ENCODE assay signal across 23 cellular contexts in genomic region chr1:105005594-105006195, GRCh38.
DNase-seq lines count a peak whose midpoint lies in the region; ATAC-seq, FAIRE-seq and TF ChIP-seq lines count a peak whose summit lies in the region.
"Had no signal": no experiment of that assay in that cellular context is flagged by ENCODE, and none has a peak within 500 bp of the region (broad histone marks: within the 10 kb centered on the region; RNA-seq: fewer than 3 reads in every experiment).

No MANE protein-coding gene starts in this region.

- H4K8ac ChIP-seq in mesenchymal stem cell (ENCODE audit: low read length), result no peak overlapping the region

- peak; percentile 59 for DNase-seq in activated effector memory CD4-positive, alpha-beta T cell treated with anti-CD3 and anti-CD28 coated beads, Interleukin-2, amount 50 U/mL, for 16 hours
- no peak for DNase-seq in activated effector memory CD4-positive, alpha-beta T cell treated with Interleukin-2 at 50 U/mL for 16 hours
- no peak for DNase-seq in mesenchymal stem cell
- peak; percentile 49 for DNase-seq in posterior vena cava (ENCODE audit: low spot score)
- peak; percentile 48 for DNase-seq in upper lobe of right lung
- no peak for DNase-seq in D721Med (ENCODE audit: insufficient read length, low spot score)
- no peak for DNase-seq in SW 1271 (lab: John Stamatoyannopoulos, UW)
- DNase-seq: Caco-2; CD4-positive, CD25-positive, alpha-beta regulatory T cell; CD8-positive, alpha-beta T cell; DMS 273 treated with DMSO at 0.1 percent for 48 hours; DMS79; EL; GDM1; HFFc6 had no signal

- no peak overlapping the region for H3K4ac ChIP-seq in mesenchymal stem cell (ENCODE audit: low read depth in 1 of 2, low read length in 2 of 2)

- peak overlapping the region; percentile 20 for H4K91ac ChIP-seq in mesenchymal stem cell (ENCODE audit: low read length)

- WGBS in mesenchymal stem cell, result 83% methylated on average over 6 of the region's 7 CpGs

- H2AK5ac ChIP-seq in mesenchymal stem cell (ENCODE audit: low read length, severe bottlenecking), result no peak overlapping the region

- H2AFZ ChIP-seq in mesenchymal stem cell (ENCODE audit: low read depth, low read length), result no peak overlapping the region
- H2AFZ ChIP-seq: GM23338 had no signal

- H3K9ac ChIP-seq in mesenchymal stem cell (ENCODE audit: low read length), result no peak overlapping the region
- H3K9ac ChIP-seq: BLaER1 had no signal

- H3K14ac ChIP-seq in mesenchymal stem cell (ENCODE audit: low read length in 2 of 2), result peak overlapping the region in 1 of 2 experiments; percentile 44

- H3K18ac ChIP-seq in mesenchymal stem cell (ENCODE audit: low read depth in 1 of 2, low read length in 2 of 2), result no peak overlapping the region

- FAIRE-seq in D721Med (lab: Jason Lieb, UNC), result no peak
- FAIRE-seq: GM12878, GM19239 had no signal

- intact Hi-C loops in posterior vena cava (cut with DNase I) (no loop called here), upper lobe of right lung (cut with DNase I) (no loop called here)

- peaks cover 20% of the 10 kb centered on the region for H3K9me3 ChIP-seq in mesenchymal stem cell (ENCODE audit: control insufficient read depth, low read length)
- no peaks in the 10 kb centered on the region for H3K9me3 ChIP-seq in upper lobe of right lung
- H3K9me3 ChIP-seq: Caco-2, HAP-1 had no signal

- H3K27me3 ChIP-seq in mesenchymal stem cell (ENCODE audit: control insufficient read depth in 1 of 2, insufficient read depth in 1 of 2, low read length in 2 of 2), result no peaks in the 10 kb centered on the region
- no peaks in the 10 kb centered on the region for H3K27me3 ChIP-seq in upper lobe of right lung
- H3K27me3 ChIP-seq: BLaER1 had no signal

- no peak for TF ChIP-seq CTCF in upper lobe of right lung (IDR thresholded peaks at IDR 0.05)
- no peak for TF ChIP-seq CTCF in D721Med (IDR thresholded peaks at IDR 0.05; ENCODE audit: insufficient read depth, missing control alignments)

- no peak overlapping the region for H3K4me2 ChIP-seq in mesenchymal stem cell (ENCODE audit: low read length, poor library complexity, severe bottlenecking)
- H3K4me2 ChIP-seq: BLaER1, GM23338 had no signal

- no peak overlapping the region for H2BK12ac ChIP-seq in mesenchymal stem cell (ENCODE audit: low read length in 2 of 2)

- H3K36me3 ChIP-seq in mesenchymal stem cell (ENCODE audit: control insufficient read depth in 1 of 2, insufficient read depth in 2 of 2, low read depth in 1 of 2, low read length in 2 of 2), result no peaks in the 10 kb centered on the region
- no peaks in the 10 kb centered on the region for H3K36me3 ChIP-seq in upper lobe of right lung
- H3K36me3 ChIP-seq: HAP-1 had no signal

- H2BK120ac ChIP-seq in mesenchymal stem cell (ENCODE audit: low read depth, low read length), result no peak overlapping the region

- no peaks in the 10 kb centered on the region for H3K79me1 ChIP-seq in mesenchymal stem cell (replicated peaks; ENCODE audit: low read length, poor library complexity, severe bottlenecking)

- no peak overlapping the region for H3K23ac ChIP-seq in mesenchymal stem cell (ENCODE audit: low read length in 2 of 2)

- H2BK15ac ChIP-seq in mesenchymal stem cell (ENCODE audit: low read depth, poor library complexity, severe bottlenecking), result no peak overlapping the region

- H3K27ac ChIP-seq in mesenchymal stem cell (ENCODE audit: low read length, poor library complexity, severe bottlenecking) (no peak overlapping the region), upper lobe of right lung (no peak overlapping the region)
- H3K27ac ChIP-seq: 22Rv1, BLaER1, C4-2B had no signal

- H3K4me1 ChIP-seq in mesenchymal stem cell (ENCODE audit: control insufficient read depth, insufficient read depth, low read depth, low read length) (no peaks in the 10 kb centered on the region), upper lobe of right lung (no peaks in the 10 kb centered on the region)
- H3K4me1 ChIP-seq: BLaER1, Caco-2, HAP-1 had no signal

- no peak overlapping the region for H2BK5ac ChIP-seq in mesenchymal stem cell (ENCODE audit: low read depth, low read length, poor library complexity, severe bottlenecking)

- H3K4me3 ChIP-seq in mesenchymal stem cell (ENCODE audit: insufficient read depth in 1 of 2, low read depth in 1 of 2, low read length in 2 of 2) (no peak overlapping the region), upper lobe of right lung (no peak overlapping the region)
- H3K4me3 ChIP-seq: BLaER1, GM12878, GM23338, HAP-1 had no signal

- peak; percentile 37 for ATAC-seq in upper lobe of right lung
- ATAC-seq in GM21529 (IDR thresholded peaks at IDR 0.05; ENCODE audit: unreplicated experiment), result no peak
- ATAC-seq: CD8-positive, alpha-beta T cell; GM12878; GM23338 had no signal

Comparison
In these comparisons a context has a peak if more than half of its experiments do, and no peak if none do; other contexts are left out.
1. DNase-seq: peak in activated effector memory CD4-positive, alpha-beta T cell treated with anti-CD3 and anti-CD28 coated beads, Interleukin-2, amount 50 U/mL, for 16 hours (single experiment), posterior vena cava (single experiment) and upper lobe of right lung (single experiment); none in activated effector memory CD4-positive, alpha-beta T cell treated with Interleukin-2 at 50 U/mL for 16 hours (single experiment), mesenchymal stem cell (single experiment), D721Med (single experiment) and SW 1271 (0 of 2).